ENCODE assay signal across 31 cellular contexts in the genomic region with DNA sequence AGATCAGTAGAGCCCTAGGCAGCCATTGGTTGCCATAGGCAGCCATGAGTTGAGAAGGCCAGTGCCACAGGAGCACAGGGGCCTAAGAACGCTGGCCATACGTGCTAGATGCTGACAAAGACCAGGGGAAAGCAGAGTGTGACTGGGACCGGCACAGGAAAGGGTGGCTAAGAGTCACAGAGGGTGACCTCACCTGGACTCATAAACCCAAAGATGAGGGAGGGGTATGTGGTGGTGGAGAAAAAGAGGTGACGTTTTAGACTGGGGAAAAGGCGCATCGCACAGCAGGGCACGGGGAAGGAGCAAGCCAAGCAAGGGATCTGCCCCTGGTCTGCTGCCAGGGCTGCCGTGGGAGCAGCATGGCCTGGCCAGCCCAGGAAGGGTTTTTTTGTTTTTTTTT.
"Had no signal": no experiment of that assay in that cellular context is flagged by ENCODE, and none has a peak within 500 bp of the region (broad histone marks: within the 10 kb centered on the region; RNA-seq: fewer than 3 reads in every experiment).

No MANE protein-coding gene starts in this region.

- DNase-seq: activated CD4-positive, alpha-beta T cell treated with anti-CD3 and anti-CD28 coated beads for 4 hours; activated CD4-positive, alpha-beta T cell treated with anti-CD3 and anti-CD28 coated beads, Interleukin-2, amount 50 U/mL, for 4 hours; activated effector memory CD4-positive, alpha-beta T cell treated with Interleukin-2 at 50 U/mL for 16 hours; activated naive CD4-positive, alpha-beta T cell treated with Interleukin-2 at 50 U/mL for 16 hours; cerebellar nuclear complex; colonic mucosa; effector memory CD4-positive, alpha-beta T cell; erythroblast; gastrocnemius medialis; head of caudate nucleus; hippocampal formation; left colon; mammary epithelial cell; posterior cingulate gyrus; right lobe of liver; stimulated activated CD4-positive, alpha-beta T cell treated with anti-CD3 and anti-CD28 coated beads, Interleukin-12 subunit alpha, Interleukin-12 subunit beta, amount 100 ng/mL, for 4 hours; stimulated activated CD4-positive, alpha-beta T cell treated with anti-CD3 and anti-CD28 coated beads, Interleukin-4, amount 100 ng/mL, for 1 hour; SW 1271; T-helper 9 cell had no signal

- H3K9me3 Mint-ChIP-seq: brain; stimulated activated naive CD8-positive, alpha-beta T cell treated with anti-CD3 and anti-CD28 coated beads, Interleukin-15, Interleukin-2, amounts not matched to agents 100 ng/mL and 50 ng/mL, for 24 hours; T-helper 1 cell treated with Interleukin-12 subunit alpha and Interleukin-12 subunit beta and Interleukin-4 antibody, amounts not matched to agents 30 μg/mL and 1 μg/mL, for 36 hours; type B pancreatic cell had no signal

- H3K4me3 ChIP-seq: adrenal gland, ascending aorta, cardiac muscle cell, colonic mucosa, dorsolateral prefrontal cortex, gastrocnemius medialis, right lobe of liver, skin epidermis, thoracic aorta had no signal

- H3K36me3 Mint-ChIP-seq: brain, type B pancreatic cell had no signal

- ATAC-seq: gastrocnemius medialis, left colon, right lobe of liver had no signal

- H3K27me3 Mint-ChIP-seq: activated naive CD8-positive, alpha-beta T cell; brain; stimulated activated naive CD8-positive, alpha-beta T cell treated with anti-CD3 and anti-CD28 coated beads, Interleukin-15, Interleukin-2, amounts not matched to agents 100 ng/mL and 50 ng/mL, for 24 hours; type B pancreatic cell had no signal

- H3K4me1 ChIP-seq: colonic mucosa, right lobe of liver had no signal

- H3K9me3 ChIP-seq: adrenal gland, ascending aorta, colonic mucosa, gastrocnemius medialis, right lobe of liver, thoracic aorta had no signal

- H3K36me3 ChIP-seq: adrenal gland, ascending aorta, cardiac muscle cell, colonic mucosa, gastrocnemius medialis, right lobe of liver, thoracic aorta had no signal

- H3K4me3 Mint-ChIP-seq: activated naive CD8-positive, alpha-beta T cell; brain; stimulated activated naive CD8-positive, alpha-beta T cell treated with anti-CD3 and anti-CD28 coated beads, Interleukin-15, Interleukin-2, amounts not matched to agents 100 ng/mL and 50 ng/mL, for 24 hours; T-helper 1 cell treated with Interleukin-12 subunit alpha and Interleukin-12 subunit beta and Interleukin-4 antibody, amounts not matched to agents 30 μg/mL and 1 μg/mL, for 36 hours; type B pancreatic cell had no signal

- H3K27ac ChIP-seq: ascending aorta, cardiac muscle cell, colonic mucosa, right lobe of liver, skin epidermis, thoracic aorta, VCaP had no signal

- H3K27ac Mint-ChIP-seq: activated naive CD8-positive, alpha-beta T cell; stimulated activated naive CD8-positive, alpha-beta T cell treated with anti-CD3 and anti-CD28 coated beads, Interleukin-15, Interleukin-2, amounts not matched to agents 100 ng/mL and 50 ng/mL, for 24 hours; T-helper 1 cell treated with Interleukin-12 subunit alpha and Interleukin-12 subunit beta and Interleukin-4 antibody, amounts not matched to agents 30 μg/mL and 1 μg/mL, for 36 hours; type B pancreatic cell had no signal

- H3K27me3 ChIP-seq: adrenal gland, ascending aorta, cardiac muscle cell, colonic mucosa, dorsolateral prefrontal cortex, gastrocnemius medialis, right lobe of liver had no signal
